ENCODE assay signal across 11 cellular contexts in genomic region chr19:41656756-41657155, GRCh38. TPM values are rescaled to one million over a fixed set of nuclear protein-coding genes. Genes with fewer than 3 reads are reported as not detected.
"Had no signal": no experiment of that assay in that cellular context is flagged by ENCODE, and none has a peak within 500 bp of the region (broad histone marks: within the 10 kb centered on the region; RNA-seq: fewer than 3 reads in every experiment).

No MANE protein-coding gene starts in this region.

RNA-seq across cellular contexts. Expression of gene CEACAM4, which starts 29.9 kb away (rescaled TPM):
- total RNA-seq: activated CD4-positive, alpha-beta T cell treated with anti-CD3 and anti-CD28 coated beads, Interleukin-2, amount 10 ng/mL, durations not matched to agents 7 days and 5 days; activated naive CD4-positive, alpha-beta T cell treated with anti-CD3 and anti-CD28 coated beads, Interleukin-2, amount 50 U/mL, for 72 hours; dermis blood vessel endothelial cell; endothelial cell of umbilical vein; lung microvascular endothelial cell; mesothelial cell of epicardium; pulmonary artery endothelial cell; urinary bladder had no signal
- polyA plus RNA-seq: endothelial cell of umbilical vein had no signal

RNA-seq across cellular contexts. Expression of gene CEACAM7, which starts 31.3 kb away (rescaled TPM):
- total RNA-seq: activated CD4-positive, alpha-beta T cell treated with anti-CD3 and anti-CD28 coated beads, Interleukin-2, amount 10 ng/mL, durations not matched to agents 7 days and 5 days; activated naive CD4-positive, alpha-beta T cell treated with anti-CD3 and anti-CD28 coated beads, Interleukin-2, amount 50 U/mL, for 72 hours; cardiac septum; endothelial cell of umbilical vein; mesothelial cell of epicardium; pulmonary artery endothelial cell; right cardiac atrium; tibial nerve; urinary bladder had no signal
- polyA plus RNA-seq: right cardiac atrium, urinary bladder had no signal

RNA-seq across cellular contexts. Expression of gene CEACAM5, which starts 51.7 kb away (rescaled TPM):
- total RNA-seq: activated CD4-positive, alpha-beta T cell treated with anti-CD3 and anti-CD28 coated beads, Interleukin-2, amount 10 ng/mL, durations not matched to agents 7 days and 5 days; activated naive CD4-positive, alpha-beta T cell treated with anti-CD3 and anti-CD28 coated beads, Interleukin-2, amount 50 U/mL, for 72 hours; dermis blood vessel endothelial cell; endothelial cell of umbilical vein; lung microvascular endothelial cell; mesothelial cell of epicardium; pulmonary artery endothelial cell; right cardiac atrium; tibial nerve; urinary bladder had no signal
- polyA plus RNA-seq: endothelial cell of umbilical vein, urinary bladder had no signal
